Comparison of ENCODE assay signal across 1 cellular context in genomic region chr19:5800361-5801270, GRCh38.
TF ChIP-seq lines count a peak whose summit lies in the region.

No MANE protein-coding gene starts in this region.

TF ChIP-seq in HepG2, 621 proteins besides CTCF, POLR2A, EP300 and RAD21 (continued from another document and continues in another):
- TF ChIP-seq ZNF687 (CRISPR knock-in tag; IDR thresholded peaks at IDR 0.05) (peak; percentile 71), MTERF4 (CRISPR knock-in tag; IDR thresholded peaks at IDR 0.05) (no peak), ZNF414 (CRISPR knock-in tag; IDR thresholded peaks at IDR 0.05) (no peak), ZNF614 (CRISPR knock-in tag; IDR thresholded peaks at IDR 0.05; ENCODE audit: borderline replicate concordance) (peak; percentile 42; the same call in 1 of the 2 replicates), CBX1 (IDR thresholded peaks at IDR 0.05; ENCODE audit: low read depth) (no peak), CENPBD1 (CRISPR knock-in tag; IDR thresholded peaks at IDR 0.05; ENCODE audit: borderline replicate concordance, low read depth) (no peak), ZSCAN20 (CRISPR knock-in tag; IDR thresholded peaks at IDR 0.05; ENCODE audit: borderline replicate concordance) (no peak), NCOA1 (CRISPR knock-in tag; IDR thresholded peaks at IDR 0.05) (no peak), ZNF280D (CRISPR knock-in tag; IDR thresholded peaks at IDR 0.05) (peak; percentile 82; the same call in 1 of the 2 replicates), TFDP1 (CRISPR knock-in tag; IDR thresholded peaks at IDR 0.05; ENCODE audit: borderline replicate concordance) (no peak), CREM (IDR thresholded peaks at IDR 0.05) (no peak), CREM (CRISPR knock-in tag; IDR thresholded peaks at IDR 0.05) (no peak), ZNF407 (CRISPR knock-in tag; IDR thresholded peaks at IDR 0.05; ENCODE audit: not compliant biosample characterization) (no peak), DPF2 (CRISPR knock-in tag; IDR thresholded peaks at IDR 0.05; ENCODE audit: borderline replicate concordance, low read depth) (no peak), ZNF773 (CRISPR knock-in tag; IDR thresholded peaks at IDR 0.05; ENCODE audit: borderline replicate concordance) (no peak), BCL6 (CRISPR knock-in tag; IDR thresholded peaks at IDR 0.05) (peak; percentile 23; the same call in 1 of the 2 replicates), MNT (IDR thresholded peaks at IDR 0.05) (peak; percentile 44), ZNF678 (CRISPR knock-in tag; IDR thresholded peaks at IDR 0.05) (no peak), ZNF724P (CRISPR knock-in tag; IDR thresholded peaks at IDR 0.05; ENCODE audit: borderline replicate concordance) (no peak), ZNF782 (CRISPR knock-in tag; IDR thresholded peaks at IDR 0.05; ENCODE audit: borderline replicate concordance) (no peak), ZNF530 (CRISPR knock-in tag; IDR thresholded peaks at IDR 0.05; ENCODE audit: low read depth) (no peak), HNRNPLL (IDR thresholded peaks at IDR 0.05; ENCODE audit: low read depth, low read length, poor library complexity, severe bottlenecking) (no peak), RAD51 (IDR thresholded peaks at IDR 0.05; ENCODE audit: borderline replicate concordance) (no peak), NFE2L2 (IDR thresholded peaks at IDR 0.05; ENCODE audit: low read length) (no peak), ZNF296 (CRISPR knock-in tag; conservative IDR thresholded peaks at IDR 0.05) (no peak), ZGPAT (CRISPR knock-in tag; IDR thresholded peaks at IDR 0.05) (peak; percentile 29; the same call in 1 of the 2 replicates), ZNF282 (IDR thresholded peaks at IDR 0.05; ENCODE audit: partially characterized antibody) (no peak), KAT8 (CRISPR knock-in tag; IDR thresholded peaks at IDR 0.05) (0 out of 2 replicates have a peak, but pooled peaks have one; percentile 21), KAT2B (IDR thresholded peaks at IDR 0.05; ENCODE audit: borderline replicate concordance, low read depth, low read length) (no peak), KDM1A (CRISPR knock-in tag; IDR thresholded peaks at IDR 0.05) (peak; percentile 78; the same call in 1 of the 2 replicates), ZNF746 (CRISPR knock-in tag; IDR thresholded peaks at IDR 0.05) (no peak), RCOR2 (CRISPR knock-in tag; IDR thresholded peaks at IDR 0.05) (0 out of 2 replicates have a peak, but pooled peaks have one; percentile 62), ZBTB43 (CRISPR knock-in tag; conservative IDR thresholded peaks at IDR 0.05) (0 out of 2 replicates have a peak, but pooled peaks have one; percentile 35)
